23 cellular contexts compared by ENCODE assay signal in the genomic region with DNA sequence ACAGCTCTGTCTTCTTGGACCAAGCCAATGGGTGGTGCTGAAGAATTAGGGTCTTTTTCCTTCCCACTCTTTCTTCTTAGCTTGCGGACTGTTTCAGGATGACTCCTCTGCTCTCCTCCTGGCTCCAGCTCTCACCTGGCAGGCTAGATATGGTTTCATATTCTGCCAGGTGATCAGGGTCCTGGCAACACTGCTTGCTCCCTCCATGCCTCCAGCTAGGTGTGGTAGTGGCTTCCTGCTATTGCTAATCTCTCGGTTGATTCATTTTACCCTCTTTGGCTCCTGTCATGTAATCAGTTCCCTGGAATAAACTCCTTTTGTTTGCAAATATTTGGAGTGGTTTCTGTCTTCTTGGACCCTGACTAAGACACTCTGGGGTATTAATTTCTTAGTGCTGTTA. TPM values are rescaled to one million over a fixed set of nuclear protein-coding genes. Genes with fewer than 3 reads are reported as not detected.
"Had no signal": no experiment of that assay in that cellular context is flagged by ENCODE, and none has a peak within 500 bp of the region (broad histone marks: within the 10 kb centered on the region; RNA-seq: fewer than 3 reads in every experiment).

No MANE protein-coding gene starts in this region.

- H3K4me3 Mint-ChIP-seq: activated CD4-positive, alpha-beta T cell treated with anti-CD3 and anti-CD28 coated beads, Interleukin-2, amount 10 ng/mL, durations not matched to agents 7 days and 5 days; activated naive CD8-positive, alpha-beta T cell treated with anti-CD3 and anti-CD28 coated beads, Interleukin-2, amount 50 U/mL, for 24 hours; naive thymus-derived CD4-positive, alpha-beta T cell; stimulated activated naive CD8-positive, alpha-beta T cell treated with anti-CD3 and anti-CD28 coated beads, Interleukin-15, amount 100 ng/mL, for 72 hours had no signal

- H3K36me3 ChIP-seq: colonic mucosa, heart right ventricle, lower lobe of right lung, prostate gland, tibial artery, WERI-Rb-1 had no signal

- H3K27me3 ChIP-seq: body of pancreas, colonic mucosa, tibial artery had no signal

- H3K27me3 Mint-ChIP-seq: activated CD4-positive, alpha-beta T cell treated with anti-CD3 and anti-CD28 coated beads, Interleukin-2, amount 10 ng/mL, durations not matched to agents 7 days and 5 days; activated naive CD8-positive, alpha-beta T cell treated with anti-CD3 and anti-CD28 coated beads, Interleukin-2, amount 50 U/mL, for 24 hours; naive thymus-derived CD4-positive, alpha-beta T cell; stimulated activated naive CD8-positive, alpha-beta T cell treated with anti-CD3 and anti-CD28 coated beads, Interleukin-15, amount 100 ng/mL, for 72 hours had no signal

- H3K4me3 ChIP-seq: body of pancreas, colonic mucosa, dorsolateral prefrontal cortex, heart right ventricle, lower lobe of right lung, prostate gland, tibial artery had no signal

- ATAC-seq: activated naive CD8-positive, alpha-beta T cell treated with anti-CD3 and anti-CD28 coated beads, Interleukin-2, amount 50 U/mL, for 24 hours; body of pancreas; heart right ventricle; left lobe of liver; lower lobe of right lung; naive thymus-derived CD4-positive, alpha-beta T cell; stimulated activated naive CD8-positive, alpha-beta T cell treated with anti-CD3 and anti-CD28 coated beads, Interleukin-15, amount 100 ng/mL, for 72 hours had no signal

- H3K9me3 Mint-ChIP-seq: activated CD4-positive, alpha-beta T cell treated with anti-CD3 and anti-CD28 coated beads, Interleukin-2, amount 10 ng/mL, durations not matched to agents 7 days and 5 days had no signal

- H3K27ac Mint-ChIP-seq: activated CD4-positive, alpha-beta T cell treated with anti-CD3 and anti-CD28 coated beads, Interleukin-2, amount 10 ng/mL, durations not matched to agents 7 days and 5 days; activated naive CD8-positive, alpha-beta T cell treated with anti-CD3 and anti-CD28 coated beads, Interleukin-2, amount 50 U/mL, for 24 hours had no signal

- H3K27ac ChIP-seq: body of pancreas, colonic mucosa, dorsolateral prefrontal cortex, heart right ventricle, lower lobe of right lung, prostate gland, tibial artery, WERI-Rb-1 had no signal

- DNase-seq: activated CD4-positive, alpha-beta T cell treated with anti-CD3 and anti-CD28 coated beads, Interleukin-2, amount 10 ng/mL, durations not matched to agents 7 days and 5 days; activated CD4-positive, CD25-positive, alpha-beta regulatory T cell treated with anti-CD3 and anti-CD28 coated beads, Interleukin-2, amount 50 U/mL, for 72 hours; activated CD8-positive, alpha-beta memory T cell treated with anti-CD3 and anti-CD28 coated beads, Interleukin-2, amount 50 U/mL, for 4 hours; activated effector memory CD4-positive, alpha-beta T cell treated with anti-CD3 and anti-CD28 coated beads, Interleukin-2, amount 50 U/mL, for 16 hours; activated naive CD4-positive, alpha-beta T cell treated with anti-CD3 and anti-CD28 coated beads, Interleukin-2, amount 50 U/mL, for 16 hours; activated naive CD8-positive, alpha-beta T cell treated with anti-CD3 and anti-CD28 coated beads, Interleukin-2, amount 50 U/mL, for 24 hours; activated T-cell treated with anti-CD3 and anti-CD28 coated beads, Interleukin-2, amount 50 U/mL, for 48 hours; body of pancreas; colonic mucosa; dorsolateral prefrontal cortex; heart right ventricle; lower lobe of right lung; naive thymus-derived CD4-positive, alpha-beta T cell; stimulated activated CD4-positive, alpha-beta T cell treated with anti-CD3 and anti-CD28 coated beads, Interleukin-2, amount 100 ng/mL, for 48 hours; stimulated activated naive CD8-positive, alpha-beta T cell treated with anti-CD3 and anti-CD28 coated beads, Interleukin-15, amount 100 ng/mL, for 72 hours; T-helper 1 cell; tibial artery; WERI-Rb-1 had no signal

RNA-seq across cellular contexts. Expression of gene GZMH, which starts 4.3 kb away (rescaled TPM):
- total RNA-seq: body of pancreas, fibroblast of villous mesenchyme, kidney epithelial cell, osteocyte had no signal

RNA-seq across cellular contexts. Expression of gene GZMB, which starts 20.2 kb away (rescaled TPM):
- total RNA-seq: body of pancreas, fibroblast of villous mesenchyme, kidney epithelial cell, osteocyte had no signal

RNA-seq across cellular contexts. Expression of gene CTSG, which starts 37.7 kb away (rescaled TPM):
- total RNA-seq: activated CD4-positive, alpha-beta T cell treated with anti-CD3 and anti-CD28 coated beads, Interleukin-2, amount 10 ng/mL, durations not matched to agents 7 days and 5 days; body of pancreas; fibroblast of villous mesenchyme; kidney epithelial cell; osteocyte had no signal
